In genomic region chr2:160507046-160507407, GRCh38 we compare ENCODE assay signal across 19 cellular contexts. TPM values are rescaled to one million over a fixed set of nuclear protein-coding genes. Genes with fewer than 3 reads are reported as not detected.
DNase-seq lines count a peak whose midpoint lies in the region; ATAC-seq and TF ChIP-seq lines count a peak whose summit lies in the region.
"Had no signal": no experiment of that assay in that cellular context is flagged by ENCODE, and none has a peak within 500 bp of the region (broad histone marks: within the 10 kb centered on the region; RNA-seq: fewer than 3 reads in every experiment).

No MANE protein-coding gene starts in this region.

- H3K27ac Mint-ChIP-seq in CD4-positive, alpha-beta T cell, result peak overlapping the region; percentile 47
- H3K27ac Mint-ChIP-seq in CD4-positive, alpha-beta memory T cell, result peak overlapping the region in 6 of 7 donors; percentile 3 to 78 (median 46)
- H3K27ac Mint-ChIP-seq in activated CD4-positive, alpha-beta memory T cell treated with anti-CD3 and anti-CD28 coated beads for 36 hours, result no peak overlapping the region
- H3K27ac Mint-ChIP-seq in naive thymus-derived CD4-positive, alpha-beta T cell, result peak overlapping the region; percentile 9 to 81 (median 58)
- no peak overlapping the region for H3K27ac Mint-ChIP-seq in Calu3 (ENCODE audit: unreplicated experiment)

- H3K9me3 Mint-ChIP-seq in CD4-positive, alpha-beta T cell, result no peaks in the 10 kb centered on the region
- H3K9me3 Mint-ChIP-seq in CD4-positive, alpha-beta memory T cell, result no peaks in the 10 kb centered on the region
- no peaks in the 10 kb centered on the region for H3K9me3 Mint-ChIP-seq in activated CD4-positive, alpha-beta memory T cell treated with anti-CD3 and anti-CD28 coated beads for 36 hours
- H3K9me3 Mint-ChIP-seq in naive thymus-derived CD4-positive, alpha-beta T cell, result peaks cover 0 to under 1% (median 0%) of the 10 kb centered on the region in 11 donors
- H3K9me3 Mint-ChIP-seq in Calu3 (ENCODE audit: low read depth, unreplicated experiment), result no peaks in the 10 kb centered on the region

- intact Hi-C loops in CD4-positive, alpha-beta T cell (cut with DNase I, micrococcal nuclease), result no loop called here
- intact Hi-C loops in CD4-positive, alpha-beta memory T cell (cut with micrococcal nuclease), result no loop called here
- intact Hi-C loops in activated CD4-positive, alpha-beta memory T cell treated with anti-CD3 and anti-CD28 coated beads for 36 hours (cut with micrococcal nuclease), result loop anchor here (1.0 kb wide), 1 partner anchor 9 kb away; no protein-coding TSS in a partner anchor
- intact Hi-C loops in naive thymus-derived CD4-positive, alpha-beta T cell (cut with micrococcal nuclease), result loop anchor here (1.0 kb wide), 2 partner anchors 10 to 13 kb away; no protein-coding TSS in a partner anchor
- intact Hi-C loops in Calu3 (cut with micrococcal nuclease; ENCODE audit: unreplicated experiment), result no loop called here

- H3K4me3 Mint-ChIP-seq in CD4-positive, alpha-beta T cell, result peak overlapping the region; percentile 6
- H3K4me3 Mint-ChIP-seq in CD4-positive, alpha-beta memory T cell, result peak overlapping the region in 7 of 8 donors; percentile 2 to 74 (median 55)
- H3K4me3 Mint-ChIP-seq in activated CD4-positive, alpha-beta memory T cell treated with anti-CD3 and anti-CD28 coated beads for 36 hours, result peak overlapping the region; percentile 31
- peak overlapping the region in 9 of 10 donors; percentile 15 to 83 (median 57) for H3K4me3 Mint-ChIP-seq in naive thymus-derived CD4-positive, alpha-beta T cell
- H3K4me3 Mint-ChIP-seq in Calu3 (ENCODE audit: low read depth, unreplicated experiment), result no peak overlapping the region

- POLR2A ChIA-PET in CD4-positive, alpha-beta T cell (lab: Charles Lee), result interaction anchor here (0.7 kb wide), 2 partner anchors 17 to 37 kb away, joined by 3 read pairs; no protein-coding TSS in a partner anchor
- POLR2A ChIA-PET in CD4-positive, alpha-beta memory T cell (lab: Charles Lee; ENCODE audit: partially characterized antibody), result no interaction called here
- POLR2A ChIA-PET in activated CD4-positive, alpha-beta memory T cell treated with anti-CD3 and anti-CD28 coated beads for 36 hours (lab: Charles Lee), result no interaction called here
- POLR2A ChIA-PET in naive thymus-derived CD4-positive, alpha-beta T cell (lab: Charles Lee), result no interaction called here

- ATAC-seq in CD4-positive, alpha-beta T cell (ENCODE audit: poor library complexity), result no peak
- no peak for ATAC-seq in naive thymus-derived CD4-positive, alpha-beta T cell
- ATAC-seq: GM12878 had no signal

- H3K4me1 ChIP-seq in CD4-positive, alpha-beta memory T cell (ENCODE audit: insufficient read depth, low read length), result peaks cover 20% of the 10 kb centered on the region
- peaks cover 12% of the 10 kb centered on the region in 2 donors for H3K4me1 ChIP-seq in naive thymus-derived CD4-positive, alpha-beta T cell (ENCODE audit: control insufficient read depth in 2 of 2, insufficient read depth in 2 of 2, low read length in 2 of 2)

- H3K36me3 ChIP-seq in CD4-positive, alpha-beta memory T cell (ENCODE audit: insufficient read depth, low read length), result no peaks in the 10 kb centered on the region
- no peaks in the 10 kb centered on the region for H3K36me3 ChIP-seq in naive thymus-derived CD4-positive, alpha-beta T cell (ENCODE audit: control insufficient read depth in 2 of 3, insufficient read depth in 3 of 3, low read length in 3 of 3)
- H3K36me3 ChIP-seq: thyroid gland had no signal

- no peaks in the 10 kb centered on the region for H3K36me3 Mint-ChIP-seq in CD4-positive, alpha-beta T cell (ENCODE audit: low read depth)
- H3K36me3 Mint-ChIP-seq in CD4-positive, alpha-beta memory T cell, result no peaks in the 10 kb centered on the region
- no peaks in the 10 kb centered on the region for H3K36me3 Mint-ChIP-seq in activated CD4-positive, alpha-beta memory T cell treated with anti-CD3 and anti-CD28 coated beads for 36 hours
- peaks cover 0 to 2% (median 0%) of the 10 kb centered on the region in 5 donors for H3K36me3 Mint-ChIP-seq in naive thymus-derived CD4-positive, alpha-beta T cell
- no peaks in the 10 kb centered on the region for H3K36me3 Mint-ChIP-seq in Calu3 (ENCODE audit: insufficient read depth, unreplicated experiment)

- H3K27me3 ChIP-seq in CD4-positive, alpha-beta T cell (ENCODE audit: control insufficient read depth, insufficient read depth, low read length), result no peaks in the 10 kb centered on the region
- H3K27me3 ChIP-seq in CD4-positive, alpha-beta memory T cell (ENCODE audit: insufficient read depth, low read length), result no peaks in the 10 kb centered on the region
- H3K27me3 ChIP-seq in naive thymus-derived CD4-positive, alpha-beta T cell (ENCODE audit: control insufficient read depth in 2 of 2, insufficient read depth in 2 of 2, low read length in 2 of 2), result no peaks in the 10 kb centered on the region
- H3K27me3 ChIP-seq: thyroid gland had no signal

- H3K27me3 Mint-ChIP-seq in CD4-positive, alpha-beta T cell, result no peaks in the 10 kb centered on the region
- no peaks in the 10 kb centered on the region for H3K27me3 Mint-ChIP-seq in CD4-positive, alpha-beta memory T cell
- H3K27me3 Mint-ChIP-seq in activated CD4-positive, alpha-beta memory T cell treated with anti-CD3 and anti-CD28 coated beads for 36 hours, result no peaks in the 10 kb centered on the region
- no peaks in the 10 kb centered on the region for H3K27me3 Mint-ChIP-seq in naive thymus-derived CD4-positive, alpha-beta T cell
- H3K27me3 Mint-ChIP-seq in Calu3 (ENCODE audit: unreplicated experiment), result no peaks in the 10 kb centered on the region

- no peak for TF ChIP-seq CTCF in CD4-positive, alpha-beta T cell (IDR thresholded peaks at IDR 0.05)
- no peak for TF ChIP-seq CTCF in Calu3 (IDR thresholded peaks at IDR 0.05; ENCODE audit: unreplicated experiment)

- H3K4me3 ChIP-seq in CD4-positive, alpha-beta memory T cell (ENCODE audit: low read length in 2 of 2), result no peak overlapping the region
- H3K4me3 ChIP-seq in naive thymus-derived CD4-positive, alpha-beta T cell (ENCODE audit: low read length), result no peak overlapping the region
- H3K4me3 ChIP-seq: GM12878, lung, thyroid gland had no signal

- peaks cover 25% of the 10 kb centered on the region for H3K4me1 Mint-ChIP-seq in CD4-positive, alpha-beta T cell (ENCODE audit: low read depth)
- H3K4me1 Mint-ChIP-seq in CD4-positive, alpha-beta memory T cell, result peaks cover 10 to 29% (median 22%) of the 10 kb centered on the region in 4 donors
- peaks cover 16% of the 10 kb centered on the region for H3K4me1 Mint-ChIP-seq in activated CD4-positive, alpha-beta memory T cell treated with anti-CD3 and anti-CD28 coated beads for 36 hours (ENCODE audit: low read depth)
- H3K4me1 Mint-ChIP-seq in naive thymus-derived CD4-positive, alpha-beta T cell, result peaks cover 8 to 42% (median 26%) of the 10 kb centered on the region in 7 donors
- H3K4me1 Mint-ChIP-seq in Calu3 (ENCODE audit: low read depth, unreplicated experiment), result no peaks in the 10 kb centered on the region

- H3K27ac ChIP-seq in CD4-positive, alpha-beta T cell (ENCODE audit: low read depth, low read length), result no peak overlapping the region
- no peak overlapping the region for H3K27ac ChIP-seq in CD4-positive, alpha-beta memory T cell (ENCODE audit: low read depth, low read length)
- H3K27ac ChIP-seq in naive thymus-derived CD4-positive, alpha-beta T cell (ENCODE audit: low read depth, low read length), result no peak overlapping the region
- H3K27ac ChIP-seq: thyroid gland had no signal

- CTCF ChIA-PET in CD4-positive, alpha-beta T cell (lab: Charles Lee), result no interaction called here
- CTCF ChIA-PET in CD4-positive, alpha-beta memory T cell (lab: Charles Lee; ENCODE audit: partially characterized antibody), result no interaction called here
- CTCF ChIA-PET in activated CD4-positive, alpha-beta memory T cell treated with anti-CD3 and anti-CD28 coated beads for 36 hours (lab: Charles Lee), result no interaction called here
- CTCF ChIA-PET in naive thymus-derived CD4-positive, alpha-beta T cell (lab: Charles Lee), result no interaction called here
- CTCF ChIA-PET in Calu3 (lab: Charles Lee), result no interaction called here

- no TSS peak for BruUV-seq in Calu3 (replicated peaks; lab: Mats Ljungman, UMichigan)

- H3K9me3 ChIP-seq in CD4-positive, alpha-beta T cell (ENCODE audit: control insufficient read depth, low read length), result no peaks in the 10 kb centered on the region
- H3K9me3 ChIP-seq in CD4-positive, alpha-beta memory T cell (ENCODE audit: control insufficient read depth in 1 of 2, low read length in 2 of 2), result no peaks in the 10 kb centered on the region
- no peaks in the 10 kb centered on the region for H3K9me3 ChIP-seq in naive thymus-derived CD4-positive, alpha-beta T cell (ENCODE audit: control insufficient read depth in 2 of 3, low read length in 3 of 3)
- H3K9me3 ChIP-seq: thyroid gland had no signal

- no peak for DNase-seq in CD4-positive, alpha-beta T cell
- peak in 3 of 5 donors; percentile 14 to 36 (median 30) for DNase-seq in CD4-positive, alpha-beta memory T cell
- DNase-seq in activated CD4-positive, alpha-beta memory T cell treated with anti-CD3 and anti-CD28 coated beads for 36 hours, result no peak
- DNase-seq in naive thymus-derived CD4-positive, alpha-beta T cell, result peak in 2 of 9 donors; percentile 12 to 18
- DNase-seq in NCI-H1417 (lab: John Stamatoyannopoulos, UW) (no peak), putamen (ENCODE audit: low spot score) (no peak), Calu3 (no peak)
- DNase-seq: activated effector memory CD4-positive, alpha-beta T cell treated with Interleukin-2 at 50 U/mL for 16 hours; aorta; dermis blood vessel endothelial cell; glutamatergic neuron; kidney glomerular epithelial cell; NCI-H1105 treated with DMSO at 0.1 percent for 48 hours; NCI-H446 treated with DMSO at 0.1 percent for 48 hours; SHP77 treated with DMSO at 0.1 percent for 48 hours; stimulated activated CD4-positive, alpha-beta T cell treated with anti-CD3 and anti-CD28 coated beads, Interleukin-2, amount 100 ng/mL, for 48 hours; thyroid gland had no signal

RNA-seq across cellular contexts. Expression of gene RBMS1, which starts 13.4 kb away (rescaled TPM):
- 10 to 100 TPM; 88.6 to 90.3 TPM for total RNA-seq in CD4-positive, alpha-beta T cell
- 100 to 1,000 TPM; 101 to 103 TPM for total RNA-seq in CD4-positive, alpha-beta memory T cell
- 100 to 1,000 TPM; 121 to 131 TPM for polyA plus RNA-seq in CD4-positive, alpha-beta memory T cell
- 10 to 100 TPM; 37.9 to 40.0 TPM for total RNA-seq in activated CD4-positive, alpha-beta memory T cell treated with anti-CD3 and anti-CD28 coated beads for 36 hours
- total RNA-seq in naive thymus-derived CD4-positive, alpha-beta T cell, result 100 to 1,000 TPM in 3 of 5 experiments, 10 to 100 TPM in 2; 74.4 to 123 (median 101) TPM
- 100 to 1,000 TPM; 136 to 137 TPM for polyA plus RNA-seq in naive thymus-derived CD4-positive, alpha-beta T cell
- total RNA-seq in Calu3 (2022), result 57.9 and 61.9 TPM in 2 replicates

Comparison
In these comparisons a context has a peak if more than half of its experiments do, and no peak if none do; other contexts are left out.
1. DNase-seq: peak in CD4-positive, alpha-beta memory T cell (3 of 5); none in CD4-positive, alpha-beta T cell (0 of 10), activated CD4-positive, alpha-beta memory T cell treated with anti-CD3 and anti-CD28 coated beads for 36 hours (single experiment), NCI-H1417 (0 of 3), putamen (single experiment) and Calu3 (single experiment).
2. H3K27ac Mint-ChIP-seq: peak in CD4-positive, alpha-beta T cell (single experiment), CD4-positive, alpha-beta memory T cell (6 of 7) and naive thymus-derived CD4-positive, alpha-beta T cell (9 of 9); none in activated CD4-positive, alpha-beta memory T cell treated with anti-CD3 and anti-CD28 coated beads for 36 hours (single experiment) and Calu3 (single experiment).
3. intact Hi-C loops: an anchor here in activated CD4-positive, alpha-beta memory T cell treated with anti-CD3 and anti-CD28 coated beads for 36 hours (1.0 kb wide) and naive thymus-derived CD4-positive, alpha-beta T cell (1.0 kb wide); none called in CD4-positive, alpha-beta T cell, CD4-positive, alpha-beta memory T cell and Calu3.